1 cellular context compared by ENCODE assay signal in the genomic region with DNA sequence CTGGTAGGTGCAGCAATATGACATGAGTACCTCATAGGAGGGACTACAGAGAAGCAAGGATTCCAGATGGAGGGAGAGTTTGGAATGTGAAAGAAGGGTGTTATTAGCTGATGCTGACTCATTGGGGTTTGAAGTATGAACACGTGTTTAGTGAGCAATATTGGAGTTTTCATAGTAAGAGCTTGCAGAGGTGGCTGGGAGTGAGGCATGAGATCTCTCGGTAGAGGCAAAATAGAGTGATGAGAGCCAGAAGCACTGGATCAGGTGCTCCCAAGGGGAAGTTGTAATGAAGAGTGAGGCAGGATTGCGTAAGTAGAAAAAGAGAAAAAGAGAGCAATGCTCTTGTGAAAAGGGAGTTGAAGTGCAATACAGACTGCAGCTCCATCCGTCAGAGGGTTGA.
TF ChIP-seq lines count a peak whose summit lies in the region.

No MANE protein-coding gene starts in this region.

TF ChIP-seq in GM23338, 12 proteins besides CTCF, POLR2A, EP300 and RAD21 (continued from another document):
- TF ChIP-seq ZNF114 (CRISPR knock-in tag; IDR thresholded peaks at IDR 0.05) = no peak
- no peak for TF ChIP-seq CREB1 (CRISPR knock-in tag; IDR thresholded peaks at IDR 0.05; ENCODE audit: low read depth)
- TF ChIP-seq, protein P1, sequence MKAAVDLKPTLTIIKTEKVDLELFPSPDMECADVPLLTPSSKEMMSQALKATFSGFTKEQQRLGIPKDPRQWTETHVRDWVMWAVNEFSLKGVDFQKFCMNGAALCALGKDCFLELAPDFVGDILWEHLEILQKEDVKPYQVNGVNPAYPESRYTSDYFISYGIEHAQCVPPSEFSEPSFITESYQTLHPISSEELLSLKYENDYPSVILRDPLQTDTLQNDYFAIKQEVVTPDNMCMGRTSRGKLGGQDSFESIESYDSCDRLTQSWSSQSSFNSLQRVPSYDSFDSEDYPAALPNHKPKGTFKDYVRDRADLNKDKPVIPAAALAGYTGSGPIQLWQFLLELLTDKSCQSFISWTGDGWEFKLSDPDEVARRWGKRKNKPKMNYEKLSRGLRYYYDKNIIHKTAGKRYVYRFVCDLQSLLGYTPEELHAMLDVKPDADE (IDR thresholded peaks at IDR 0.05) = no peak
- TF ChIP-seq JUNB (IDR thresholded peaks at IDR 0.05; ENCODE audit: unreplicated experiment) = no peak
- TF ChIP-seq, protein P2, sequence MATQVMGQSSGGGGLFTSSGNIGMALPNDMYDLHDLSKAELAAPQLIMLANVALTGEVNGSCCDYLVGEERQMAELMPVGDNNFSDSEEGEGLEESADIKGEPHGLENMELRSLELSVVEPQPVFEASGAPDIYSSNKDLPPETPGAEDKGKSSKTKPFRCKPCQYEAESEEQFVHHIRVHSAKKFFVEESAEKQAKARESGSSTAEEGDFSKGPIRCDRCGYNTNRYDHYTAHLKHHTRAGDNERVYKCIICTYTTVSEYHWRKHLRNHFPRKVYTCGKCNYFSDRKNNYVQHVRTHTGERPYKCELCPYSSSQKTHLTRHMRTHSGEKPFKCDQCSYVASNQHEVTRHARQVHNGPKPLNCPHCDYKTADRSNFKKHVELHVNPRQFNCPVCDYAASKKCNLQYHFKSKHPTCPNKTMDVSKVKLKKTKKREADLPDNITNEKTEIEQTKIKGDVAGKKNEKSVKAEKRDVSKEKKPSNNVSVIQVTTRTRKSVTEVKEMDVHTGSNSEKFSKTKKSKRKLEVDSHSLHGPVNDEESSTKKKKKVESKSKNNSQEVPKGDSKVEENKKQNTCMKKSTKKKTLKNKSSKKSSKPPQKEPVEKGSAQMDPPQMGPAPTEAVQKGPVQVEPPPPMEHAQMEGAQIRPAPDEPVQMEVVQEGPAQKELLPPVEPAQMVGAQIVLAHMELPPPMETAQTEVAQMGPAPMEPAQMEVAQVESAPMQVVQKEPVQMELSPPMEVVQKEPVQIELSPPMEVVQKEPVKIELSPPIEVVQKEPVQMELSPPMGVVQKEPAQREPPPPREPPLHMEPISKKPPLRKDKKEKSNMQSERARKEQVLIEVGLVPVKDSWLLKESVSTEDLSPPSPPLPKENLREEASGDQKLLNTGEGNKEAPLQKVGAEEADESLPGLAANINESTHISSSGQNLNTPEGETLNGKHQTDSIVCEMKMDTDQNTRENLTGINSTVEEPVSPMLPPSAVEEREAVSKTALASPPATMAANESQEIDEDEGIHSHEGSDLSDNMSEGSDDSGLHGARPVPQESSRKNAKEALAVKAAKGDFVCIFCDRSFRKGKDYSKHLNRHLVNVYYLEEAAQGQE (IDR thresholded peaks at IDR 0.05; ENCODE audit: unreplicated experiment) = no peak
- no peak for TF ChIP-seq EZH2 (IDR thresholded peaks at IDR 0.05; ENCODE audit: low read depth, unreplicated experiment)
- TF ChIP-seq STAT1 (IDR thresholded peaks at IDR 0.05; ENCODE audit: unreplicated experiment) = no peak
- TF ChIP-seq NANOG (IDR thresholded peaks at IDR 0.05; ENCODE audit: borderline replicate concordance) = no peak
